In genomic region chr1:41239988-41240610, GRCh38 we compare ENCODE assay signal across 8 cellular contexts. TPM values are rescaled to one million over a fixed set of nuclear protein-coding genes. Genes with fewer than 3 reads are reported as not detected.
DNase-seq lines count a peak whose midpoint lies in the region; ATAC-seq and TF ChIP-seq lines count a peak whose summit lies in the region.

No MANE protein-coding gene starts in this region.

- in situ Hi-C loops in gastrocnemius medialis (cut with MboI; ENCODE audit: low sequenced_read_pairs in 4 of 4), result loop anchor here in 1 of 4 donors (25.0 kb wide), 1 partner anchor 203 kb away; no protein-coding TSS in a partner anchor

- no peak for DNase-seq in BE2C
- DNase-seq in GM20000 (ENCODE audit: low spot score), result peak; percentile 50
- DNase-seq in RKO (ENCODE audit: low spot score), result peak; percentile 81
- peak; percentile 47 to 69 for DNase-seq in erythroblast (lab: John Stamatoyannopoulos, UW)
- DNase-seq in gastrocnemius medialis, result no peak
- DNase-seq in NCI-H1436 (lab: John Stamatoyannopoulos, UW), result no peak
- no peak for DNase-seq in cortex of kidney (lab: John Stamatoyannopoulos, UW)

- H3K9me3 ChIP-seq in BE2C, result no peaks in the 10 kb centered on the region
- no peaks in the 10 kb centered on the region for H3K9me3 ChIP-seq in gastrocnemius medialis

- H3K27me3 ChIP-seq in BE2C (no peaks in the 10 kb centered on the region), gastrocnemius medialis (no peaks in the 10 kb centered on the region)

- TF ChIP-seq POLR2A in erythroblast (IDR thresholded peaks at IDR 0.05; ENCODE audit: low read length), result no peak
- TF ChIP-seq POLR2A in gastrocnemius medialis (IDR thresholded peaks at IDR 0.05), result no peak

- H3K4me1 ChIP-seq in BE2C, result no peaks in the 10 kb centered on the region; the same call in none of the 2 replicates
- H3K4me1 ChIP-seq in gastrocnemius medialis, result peaks cover 10 to 22% of the 10 kb centered on the region in 2 donors

- peak; percentile 20; the same call in 1 of the 2 replicates for TF ChIP-seq CTCF in BE2C (IDR thresholded peaks at IDR 0.05; ENCODE audit: low read depth, low read length)
- TF ChIP-seq CTCF in GM20000 (IDR thresholded peaks at IDR 0.05; ENCODE audit: extremely low read depth, missing control alignments), result no peak
- peak in 1 of 5 experiments; percentile 9 for TF ChIP-seq CTCF in gastrocnemius medialis (IDR thresholded peaks at IDR 0.05 in 4 of 5, conservative IDR thresholded peaks at IDR 0.05 in 1 of 5)

- H3K4me3 ChIP-seq in BE2C (ENCODE audit: low read depth, low read length) (no peak overlapping the region), gastrocnemius medialis (no peak overlapping the region)

- H3K27ac ChIP-seq in gastrocnemius medialis, result peak overlapping the region; percentile 81 to 98 (median 92)

- intact Hi-C loops in gastrocnemius medialis (cut with DNase I; ENCODE audit: low total_unique reads), result loop anchor here (2.0 kb wide), 1 partner anchor 131 kb away; no protein-coding TSS in a partner anchor

- ATAC-seq in gastrocnemius medialis (no peak), GM18907 (IDR thresholded peaks at IDR 0.05; ENCODE audit: unreplicated experiment) (no peak)

- H3K36me3 ChIP-seq in BE2C (no peaks in the 10 kb centered on the region), gastrocnemius medialis (no peaks in the 10 kb centered on the region)

RNA-seq across cellular contexts. Expression of gene SCMH1, which starts 2.0 kb away (rescaled TPM):
- 32.1 TPM for polyA plus RNA-seq in BE2C (2012; ENCODE audit: insufficient read depth, insufficient read length, low read depth)
- 10 to 100 TPM; 17.1 to 29.4 (median 25.5) TPM for total RNA-seq in gastrocnemius medialis

Comparison
In these comparisons a context has a peak if more than half of its experiments do, and no peak if none do; other contexts are left out.
1. DNase-seq: peak in GM20000 (single experiment), RKO (single experiment) and erythroblast (2 of 2); none in BE2C (single experiment), gastrocnemius medialis (0 of 2), NCI-H1436 (single experiment) and cortex of kidney (single experiment).